ENCODE assay signal across 26 cellular contexts in the genomic region with DNA sequence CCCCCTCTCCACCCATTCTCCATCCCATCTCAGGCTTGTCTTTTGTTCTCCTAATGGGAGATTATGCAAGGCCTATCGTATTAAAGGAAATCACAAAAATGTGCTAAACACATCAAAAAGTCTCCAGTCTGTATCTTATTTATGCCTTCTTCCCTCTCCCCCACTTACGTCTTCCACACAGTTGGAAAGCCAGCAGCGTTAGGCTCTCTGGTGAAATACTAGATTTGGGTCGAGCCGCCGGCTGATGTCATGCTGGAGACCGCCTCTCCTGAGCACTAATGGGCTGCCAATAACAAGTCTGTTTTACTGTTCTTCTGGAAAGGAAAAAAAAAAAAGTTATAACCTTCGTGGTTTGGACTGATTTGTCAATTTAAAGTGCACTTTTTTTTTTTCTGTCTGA.
A peak's percentile ranks its signal among the peaks of the same experiment; 100 is the strongest.
DNase-seq lines count a peak whose midpoint lies in the region; ATAC-seq and TF ChIP-seq lines count a peak whose summit lies in the region.
"Had no signal": no experiment of that assay in that cellular context is flagged by ENCODE, and none has a peak within 500 bp of the region (broad histone marks: within the 10 kb centered on the region; RNA-seq: fewer than 3 reads in every experiment).

No MANE protein-coding gene starts in this region.

- H3K36me3 ChIP-seq in right atrium auricular region: no peaks in the 10 kb centered on the region
- H3K36me3 ChIP-seq: adrenal gland, cardiac muscle cell, esophagus muscularis mucosa, HAP-1, SJCRH30, upper lobe of right lung had no signal

- TF ChIP-seq CTCF in right atrium auricular region (IDR thresholded peaks at IDR 0.05) (no peak), dorsolateral prefrontal cortex (IDR thresholded peaks at IDR 0.05 in 54 of 56, conservative IDR thresholded peaks at IDR 0.05 in 2 of 56; ENCODE audit: low read depth in 1 of 56, partially characterized antibody in 56 of 56) (no peak)

- H3K9me3 ChIP-seq in right atrium auricular region: no peaks in the 10 kb centered on the region
- H3K9me3 ChIP-seq: A549, adrenal gland, esophagus muscularis mucosa, HAP-1, SJCRH30, upper lobe of right lung had no signal

- intact Hi-C loops in sciatic nerve (cut with DNase I): no loop called here
- intact Hi-C loops in dorsolateral prefrontal cortex (cut with DNase I): no loop called here

- H3K27ac ChIP-seq in right atrium auricular region: no peak overlapping the region
- no peak overlapping the region for H3K27ac ChIP-seq in dorsolateral prefrontal cortex
- H3K27ac ChIP-seq: A549, adrenal gland, cardiac muscle cell, esophagus muscularis mucosa, upper lobe of right lung, VCaP had no signal

- H3K4me3 ChIP-seq in right atrium auricular region: no peak overlapping the region
- H3K4me3 ChIP-seq in dorsolateral prefrontal cortex: no peak overlapping the region
- H3K4me3 ChIP-seq: A549, adrenal gland, cardiac muscle cell, esophagus muscularis mucosa, HAP-1, SJCRH30, upper lobe of right lung had no signal

- peak; percentile 96 for ATAC-seq in sciatic nerve
- ATAC-seq in GM19395 (IDR thresholded peaks at IDR 0.05; ENCODE audit: unreplicated experiment): no peak
- no peak for ATAC-seq in GM18867 (IDR thresholded peaks at IDR 0.05; ENCODE audit: unreplicated experiment)
- ATAC-seq: A549, T-helper 17 cell, upper lobe of right lung had no signal

- no peaks in the 10 kb centered on the region for H3K4me1 ChIP-seq in right atrium auricular region
- H3K4me1 ChIP-seq: adrenal gland, esophagus muscularis mucosa, HAP-1, upper lobe of right lung had no signal

- no peaks in the 10 kb centered on the region for H3K27me3 ChIP-seq in right atrium auricular region
- peaks cover 0 to 45% (median 10%) of the 10 kb centered on the region in 45 donors for H3K27me3 ChIP-seq in dorsolateral prefrontal cortex
- H3K27me3 ChIP-seq: adrenal gland, SJCRH30 had no signal

- DNase-seq in AG20443 (ENCODE audit: low spot score): peak; percentile 32
- peak; percentile 93 for DNase-seq in fibroblast of gingiva (ENCODE audit: low read depth)
- DNase-seq in right atrium auricular region (ENCODE audit: low spot score): peak; percentile 77
- peak; percentile 73 for DNase-seq in sciatic nerve (ENCODE audit: low spot score)
- DNase-seq in dorsolateral prefrontal cortex: no peak
- no peak for DNase-seq in stimulated activated naive CD4-positive, alpha-beta T cell (lab: John Stamatoyannopoulos, UW)
- DNase-seq: activated CD4-positive, alpha-beta T cell treated with anti-CD3 and anti-CD28 coated beads, Interleukin-2, amount 50 U/mL, for 1 hour; activated CD8-positive, alpha-beta memory T cell treated with anti-CD3 and anti-CD28 coated beads, Interleukin-2, amount 50 U/mL, for 48 hours; activated effector memory CD4-positive, alpha-beta T cell treated with anti-CD3 and anti-CD28 coated beads, Interleukin-2, amount 50 U/mL, for 16 hours; adrenal gland; C1 segment of cervical spinal cord; Calu3; effector CD4-positive, alpha-beta T cell; kidney; NCI-H1092 treated with DMSO at 0.1 percent for 48 hours; NCI-H2081; T-helper 17 cell; upper lobe of right lung had no signal

Comparison
In these comparisons a context has a peak if more than half of its experiments do, and no peak if none do; other contexts are left out.
1. DNase-seq: peak in AG20443 (single experiment), fibroblast of gingiva (single experiment), right atrium auricular region (single experiment) and sciatic nerve (single experiment); none in dorsolateral prefrontal cortex (0 of 10) and stimulated activated naive CD4-positive, alpha-beta T cell (0 of 6).